Comparison of ENCODE assay signal across 22 cellular contexts in genomic region chr9:76311576-76311975, GRCh38.
"Had no signal": no experiment of that assay in that cellular context is flagged by ENCODE, and none has a peak within 500 bp of the region (broad histone marks: within the 10 kb centered on the region; RNA-seq: fewer than 3 reads in every experiment).

No MANE protein-coding gene starts in this region.

- H3K36me3 Mint-ChIP-seq: natural killer cell treated with Interleukin-12 subunit alpha and Interleukin-12 subunit beta and Interleukin-15 and Interleukin-18, amount 100 ng/mL, for 72 hours; neural progenitor cell; stimulated activated naive B cell treated with anti-CD40 and anti-IgM and Interleukin-4, amounts not matched to agents 10 μg/mL and 1 μg/mL and 100 μg/mL, for 72 hours had no signal

- H3K9me3 Mint-ChIP-seq: endodermal cell; natural killer cell treated with Interleukin-12 subunit alpha and Interleukin-12 subunit beta and Interleukin-15 and Interleukin-18, amount 100 ng/mL, for 72 hours; neural progenitor cell; stimulated activated naive B cell treated with anti-CD40 and anti-IgM and Interleukin-4, amounts not matched to agents 10 μg/mL and 1 μg/mL and 100 μg/mL, for 72 hours; stimulated activated naive CD8-positive, alpha-beta T cell treated with anti-CD3 and anti-CD28 coated beads, Interleukin-15, amount 100 ng/mL, for 72 hours had no signal

- H3K4me3 Mint-ChIP-seq: endodermal cell; natural killer cell treated with Interleukin-12 subunit alpha and Interleukin-12 subunit beta and Interleukin-15 and Interleukin-18, amount 100 ng/mL, for 72 hours; neural progenitor cell; stimulated activated naive B cell treated with anti-CD40 and anti-IgM and Interleukin-4, amounts not matched to agents 10 μg/mL and 1 μg/mL and 100 μg/mL, for 72 hours; stimulated activated naive CD8-positive, alpha-beta T cell treated with anti-CD3 and anti-CD28 coated beads, Interleukin-15, amount 100 ng/mL, for 72 hours had no signal

- DNase-seq: effector CD4-positive, alpha-beta T cell; endodermal cell; heart left ventricle; hippocampal formation; kidney glomerular epithelial cell; mucosa of descending colon; nucleus accumbens; right lobe of liver; spleen; stimulated activated CD4-positive, alpha-beta T cell treated with anti-CD3 and anti-CD28 coated beads, Interleukin-15, amount 100 ng/mL, for 24 hours; stimulated activated CD4-positive, alpha-beta T cell treated with anti-CD3 and anti-CD28 coated beads, Interleukin-1b, Interleukin-23, amount 100 ng/mL, for 48 hours; stimulated activated CD4-positive, alpha-beta T cell treated with anti-CD3 and anti-CD28 coated beads, Interleukin-4, amount 100 ng/mL, for 24 hours; stimulated activated naive B cell treated with anti-CD40 and anti-IgM and Interleukin-4, amounts not matched to agents 10 μg/mL and 1 μg/mL and 100 μg/mL, for 72 hours; stimulated activated naive CD8-positive, alpha-beta T cell treated with anti-CD3 and anti-CD28 coated beads, Interleukin-15, amount 100 ng/mL, for 72 hours; testis; transverse colon; uterus had no signal

- H3K4me1 Mint-ChIP-seq: endodermal cell; neural progenitor cell; stimulated activated naive B cell treated with anti-CD40 and anti-IgM and Interleukin-4, amounts not matched to agents 10 μg/mL and 1 μg/mL and 100 μg/mL, for 72 hours; stimulated activated naive CD8-positive, alpha-beta T cell treated with anti-CD3 and anti-CD28 coated beads, Interleukin-15, amount 100 ng/mL, for 72 hours had no signal

- H2AFZ ChIP-seq: neural progenitor cell, parathyroid adenoma had no signal

- H3K9me3 ChIP-seq: heart left ventricle, mucosa of descending colon, prostate gland, right lobe of liver, spleen, testis, transverse colon, uterus had no signal

- H3K27me3 ChIP-seq: neural progenitor cell, right lobe of liver, testis, transverse colon, uterus had no signal

- H3K4me1 ChIP-seq: heart left ventricle, neural progenitor cell, parathyroid adenoma, prostate gland, right lobe of liver, spleen, testis, uterus had no signal

- H3K4me2 ChIP-seq: neural progenitor cell had no signal

- H3K27ac ChIP-seq: coronary artery, heart left ventricle, neural progenitor cell, parathyroid adenoma, prostate gland, right lobe of liver, spleen, testis, transverse colon, uterus had no signal

- H3K79me2 ChIP-seq: parathyroid adenoma had no signal

- H3K27ac Mint-ChIP-seq: endodermal cell; natural killer cell treated with Interleukin-12 subunit alpha and Interleukin-12 subunit beta and Interleukin-15 and Interleukin-18, amount 100 ng/mL, for 72 hours; neural progenitor cell; stimulated activated naive B cell treated with anti-CD40 and anti-IgM and Interleukin-4, amounts not matched to agents 10 μg/mL and 1 μg/mL and 100 μg/mL, for 72 hours; stimulated activated naive CD8-positive, alpha-beta T cell treated with anti-CD3 and anti-CD28 coated beads, Interleukin-15, amount 100 ng/mL, for 72 hours had no signal

- H3K36me3 ChIP-seq: heart left ventricle, neural progenitor cell, prostate gland, right lobe of liver, spleen, transverse colon, uterus had no signal

- H3K4me3 ChIP-seq: coronary artery, heart left ventricle, mucosa of descending colon, neural progenitor cell, prostate gland, right lobe of liver, spleen, testis, transverse colon, uterus had no signal

- H3K9ac ChIP-seq: neural progenitor cell, parathyroid adenoma had no signal
